9 cellular contexts compared by ENCODE assay signal in genomic region chr5:93583799-93584530, GRCh38. TPM values are rescaled to one million over a fixed set of nuclear protein-coding genes. Genes with fewer than 3 reads are reported as not detected.
DNase-seq lines count a peak whose midpoint lies in the region; ATAC-seq and TF ChIP-seq lines count a peak whose summit lies in the region.
"Had no signal": no experiment of that assay in that cellular context is flagged by ENCODE, and none has a peak within 500 bp of the region (broad histone marks: within the 10 kb centered on the region; RNA-seq: fewer than 3 reads in every experiment).

No MANE protein-coding gene starts in this region.

- H3K36me3 Mint-ChIP-seq in CD14-positive monocyte (peaks cover 2 to 9% of the 10 kb centered on the region in 2 donors), WTC11 (peaks cover 8% of the 10 kb centered on the region), neural crest cell (ENCODE audit: low read depth) (peaks cover 33% of the 10 kb centered on the region)

- POLR2A ChIA-PET in WTC11 (lab: Charles Lee) = no interaction called here
- POLR2A ChIA-PET in HEK293T (lab: Yijun Ruan, JAX) = interaction anchor here (1.0 to 9.6 kb wide), 4 partner anchors 15 to 225 kb away, joined by 4 to 151 read pairs (median 7); no protein-coding TSS in a partner anchor

- DNase-seq in CD14-positive monocyte (ENCODE audit: low spot score) (no peak), HuH-7 (ENCODE audit: low spot score) (peak; percentile 52), WTC11 (ENCODE audit: low spot score) (peak; percentile 57), fibroblast of mammary gland (ENCODE audit: low read depth) (peak; percentile 49), neural crest cell (ENCODE audit: low read depth, low spot score) (no peak), HEK293T (ENCODE audit: extremely low spot score) (no peak), AG08396 (ENCODE audit: low spot score) (no peak)

- TF ChIP-seq CTCF in CD14-positive monocyte (IDR thresholded peaks at IDR 0.05) (no peak), WTC11 (IDR thresholded peaks at IDR 0.05) (no peak), fibroblast of mammary gland (conservative IDR thresholded peaks at IDR 0.05; ENCODE audit: control insufficient read depth, insufficient read depth, low read depth, low read length) (no peak), neural crest cell (conservative IDR thresholded peaks at IDR 0.05) (no peak)

- peak overlapping the region; percentile 70 to 79 for H3K4me3 Mint-ChIP-seq in CD14-positive monocyte
- no peak overlapping the region for H3K4me3 Mint-ChIP-seq in WTC11
- H3K4me3 Mint-ChIP-seq in neural crest cell = peak overlapping the region; percentile 11

- ATAC-seq in GM18868 (IDR thresholded peaks at IDR 0.05; ENCODE audit: unreplicated experiment) (peak; percentile 33), WTC11 (peak; percentile 2; the same call in 1 of the 2 replicates)

- no peak overlapping the region for H3K27ac Mint-ChIP-seq in CD14-positive monocyte
- H3K27ac Mint-ChIP-seq in WTC11 = no peak overlapping the region
- no peak overlapping the region for H3K27ac Mint-ChIP-seq in neural crest cell (ENCODE audit: unreplicated experiment)

- H3K4me3 ChIP-seq in fibroblast of mammary gland (ENCODE audit: control insufficient read depth, low read depth, low read length) = peak overlapping the region; percentile 85

- intact Hi-C loops in CD14-positive monocyte (cut with micrococcal nuclease) = loop anchor here (5.0 to 10.0 kb wide), 2 partner anchors 213 to 331 kb away; no protein-coding TSS in a partner anchor

- H3K27me3 Mint-ChIP-seq in CD14-positive monocyte (ENCODE audit: low read depth in 3 of 3) (peaks cover 32 to 55% (median 39%) of the 10 kb centered on the region in 3 donors), WTC11 (ENCODE audit: low read depth) (peaks cover 33% of the 10 kb centered on the region; the same call in 1 of the 2 replicates), neural crest cell (ENCODE audit: low read depth) (peaks cover 29% of the 10 kb centered on the region)

- CTCF ChIA-PET in WTC11 (lab: Charles Lee) (interaction anchor here (0.6 to 0.9 kb wide), 2 partner anchors 13 to 17 kb away, joined by 3 to 6 read pairs; no protein-coding TSS in a partner anchor), HEK293T (lab: Yijun Ruan, JAX) (interaction anchor here (0.8 to 1.4 kb wide), 2 partner anchors 29 to 94 kb away, joined by 3 to 5 read pairs; no protein-coding TSS in a partner anchor)

- H3K4me1 Mint-ChIP-seq in CD14-positive monocyte (peaks cover 42% of the 10 kb centered on the region), WTC11 (peaks cover 30% of the 10 kb centered on the region), neural crest cell (peaks cover 15% of the 10 kb centered on the region)

- H3K9me3 Mint-ChIP-seq in CD14-positive monocyte = peaks cover 2 to 35% (median 15%) of the 10 kb centered on the region in 7 donors
- H3K9me3 Mint-ChIP-seq in WTC11 = no peaks in the 10 kb centered on the region
- no peaks in the 10 kb centered on the region for H3K9me3 Mint-ChIP-seq in neural crest cell

TF ChIP-seq in WTC11, 78 proteins besides CTCF, POLR2A, EP300 and RAD21:
- TF ChIP-seq ZNF263 (CRISPR knock-in tag; IDR thresholded peaks at IDR 0.05; ENCODE audit: low read depth) (no peak), ZNF423 (CRISPR knock-in tag; IDR thresholded peaks at IDR 0.05) (0 out of 2 replicates have a peak, but pooled peaks have one; percentile 15)

TF ChIP-seq in HEK293T, 16 proteins besides CTCF, POLR2A, EP300 and RAD21:
- TF ChIP-seq FOXK2 (IDR thresholded peaks at IDR 0.05) = no peak
- TF ChIP-seq HDGF (IDR thresholded peaks at IDR 0.05; ENCODE audit: borderline replicate concordance) = no peak
- TF ChIP-seq SP1 (IDR thresholded peaks at IDR 0.05) = no peak
- no peak for TF ChIP-seq NFRKB (IDR thresholded peaks at IDR 0.05)
- TF ChIP-seq CTBP1 (IDR thresholded peaks at IDR 0.05; ENCODE audit: borderline replicate concordance) = no peak
- no peak for TF ChIP-seq ARNT (IDR thresholded peaks at IDR 0.05)
- no peak for TF ChIP-seq FOXM1 (IDR thresholded peaks at IDR 0.05; ENCODE audit: borderline replicate concordance)
- no peak for TF ChIP-seq ZNF384 (IDR thresholded peaks at IDR 0.05)
- TF ChIP-seq LEF1 (IDR thresholded peaks at IDR 0.05; ENCODE audit: borderline replicate concordance) = no peak

RNA-seq across cellular contexts. Expression of gene NR2F1, which starts 0.9 kb away (rescaled TPM):
- polyA plus RNA-seq in CD14-positive monocyte = not detected
- total RNA-seq in WTC11 (2021) (0.18 to 0.34 TPM (median 0.31 TPM) in 3 replicates), neural crest cell (411 and 426 TPM in 2 replicates)
- total RNA-seq: T-helper 1 cell treated with Interleukin-12 subunit alpha and Interleukin-12 subunit beta and Interleukin-4 antibody, amounts not matched to agents 30 ng/mL and 1 ng/mL, for 36 hours had no signal

RNA-seq across cellular contexts. Expression of gene NR2F1-AS1, which starts 2.9 kb away (rescaled TPM):
- not detected for polyA plus RNA-seq in CD14-positive monocyte
- total RNA-seq in WTC11 (2021) (0.76 to 1.7 TPM (median 1.5 TPM) in 3 replicates), neural crest cell (52.4 and 53.1 TPM in 2 replicates)
- total RNA-seq: T-helper 1 cell treated with Interleukin-12 subunit alpha and Interleukin-12 subunit beta and Interleukin-4 antibody, amounts not matched to agents 30 ng/mL and 1 ng/mL, for 36 hours had no signal

Comparison
In these comparisons a context has a peak if more than half of its experiments do, and no peak if none do; other contexts are left out.
1. DNase-seq: peak in HuH-7 (single experiment), WTC11 (single experiment) and fibroblast of mammary gland (single experiment); none in CD14-positive monocyte (single experiment), neural crest cell (single experiment), HEK293T (single experiment) and AG08396 (single experiment).
2. RNA of gene NR2F1, which starts 0.9 kb away (total RNA-seq): 411 to 426 TPM in neural crest cell; 0.18 to 0.34 TPM in WTC11; every median in the first group is over 100 times any median in the second.
3. RNA of gene NR2F1-AS1, which starts 2.9 kb away (total RNA-seq): 52.4 to 53.1 TPM in neural crest cell; 0.76 to 1.7 TPM in WTC11; every median in the first group is over 10 times any median in the second.